ENCODE assay signal across 8 cellular contexts in genomic region chr3:51390600-51391074, GRCh38. TPM values are rescaled to one million over a fixed set of nuclear protein-coding genes. Genes with fewer than 3 reads are reported as not detected.
DNase-seq lines count a peak whose midpoint lies in the region; ATAC-seq and TF ChIP-seq lines count a peak whose summit lies in the region.

No MANE protein-coding gene starts in this region.

- peak overlapping the region; percentile 62 for H3K27ac ChIP-seq in HUES48 (ENCODE audit: low read depth, low read length)
- H3K27ac ChIP-seq in colonic mucosa: peak overlapping the region; percentile 53

- H3K27ac Mint-ChIP-seq in neural crest cell (ENCODE audit: unreplicated experiment): peak overlapping the region; percentile 27

- H3K4me1 ChIP-seq in HUES48 (ENCODE audit: control insufficient read depth, insufficient read depth, low read length) (peaks cover 25% of the 10 kb centered on the region), colonic mucosa (peaks cover 51% of the 10 kb centered on the region)

- H3K36me3 Mint-ChIP-seq in neural crest cell (ENCODE audit: low read depth): peaks cover 45% of the 10 kb centered on the region

- H3K36me3 ChIP-seq in HUES48 (ENCODE audit: control insufficient read depth, insufficient read depth, low read length) (peaks cover 81% of the 10 kb centered on the region), colonic mucosa (no peaks in the 10 kb centered on the region)

- H3K9me3 ChIP-seq in HUES48 (ENCODE audit: control insufficient read depth, insufficient read depth, low read length): no peaks in the 10 kb centered on the region; the same call in 1 of the 2 replicates
- H3K9me3 ChIP-seq in colonic mucosa: no peaks in the 10 kb centered on the region

- peak overlapping the region; percentile 11; the same call in 1 of the 2 replicates for H3K9ac ChIP-seq in HUES48 (ENCODE audit: low read depth, low read length)
- H3K9ac ChIP-seq in colonic mucosa (ENCODE audit: low read depth in 2 of 2, low read length in 2 of 2): peak overlapping the region; percentile 44 to 75

- peak overlapping the region; percentile 89 for H3K4me3 Mint-ChIP-seq in neural crest cell

- peaks cover 67% of the 10 kb centered on the region for H3K4me1 Mint-ChIP-seq in neural crest cell

- TF ChIP-seq CTCF in GM12865 (IDR thresholded peaks at IDR 0.05; ENCODE audit: insufficient read depth, low read depth, low read length, missing control alignments) (no peak), colonic mucosa (IDR thresholded peaks at IDR 0.05) (no peak), neural crest cell (conservative IDR thresholded peaks at IDR 0.05) (no peak)

- no peak for ATAC-seq in GM21423 (IDR thresholded peaks at IDR 0.05; ENCODE audit: unreplicated experiment)

- H3K27me3 Mint-ChIP-seq in neural crest cell (ENCODE audit: low read depth): peaks cover 3% of the 10 kb centered on the region

- no peaks in the 10 kb centered on the region for H3K9me3 Mint-ChIP-seq in neural crest cell

- no peaks in the 10 kb centered on the region for H3K27me3 ChIP-seq in HUES48 (ENCODE audit: control insufficient read depth, insufficient read depth, low read length)
- no peaks in the 10 kb centered on the region for H3K27me3 ChIP-seq in colonic mucosa

- intact Hi-C loops in colonic mucosa (cut with DNase I): loop anchor here (2.0 to 10.0 kb wide), 2 partner anchors 44 to 284 kb away; partner anchors contain the start of gene TEX264

- H3K4me3 ChIP-seq in GM12865 (ENCODE audit: low read depth, low read length) (peak overlapping the region; percentile 43), HUES48 (ENCODE audit: low read depth, low read length) (peak overlapping the region; percentile 32), colonic mucosa (peak overlapping the region; percentile 74)

- DNase-seq in GM12865 (ENCODE audit: low read depth) (no peak), colonic mucosa (no peak), neural crest cell (ENCODE audit: low read depth, low spot score) (no peak), cerebellum (ENCODE audit: low spot score) (no peak), SW480 (ENCODE audit: low spot score) (no peak), germinal center (ENCODE audit: low spot score) (no peak)

RNA-seq across cellular contexts. Expression of gene RBM15B, which starts 0.4 kb away (rescaled TPM):
- total RNA-seq in colonic mucosa (10 to 100 TPM; 31.8 to 35.4 TPM), neural crest cell (78.8 and 79.4 TPM in 2 replicates), cerebellum (30.5 TPM)

RNA-seq across cellular contexts. Expression of gene MANF, which starts 5.5 kb away (rescaled TPM):
- total RNA-seq in colonic mucosa (100 to 1,000 TPM; 100 to 178 TPM), neural crest cell (114 TPM in 2 replicates), cerebellum (19.3 TPM)
